Comparison of ENCODE assay signal across 1 cellular context in the genomic region with DNA sequence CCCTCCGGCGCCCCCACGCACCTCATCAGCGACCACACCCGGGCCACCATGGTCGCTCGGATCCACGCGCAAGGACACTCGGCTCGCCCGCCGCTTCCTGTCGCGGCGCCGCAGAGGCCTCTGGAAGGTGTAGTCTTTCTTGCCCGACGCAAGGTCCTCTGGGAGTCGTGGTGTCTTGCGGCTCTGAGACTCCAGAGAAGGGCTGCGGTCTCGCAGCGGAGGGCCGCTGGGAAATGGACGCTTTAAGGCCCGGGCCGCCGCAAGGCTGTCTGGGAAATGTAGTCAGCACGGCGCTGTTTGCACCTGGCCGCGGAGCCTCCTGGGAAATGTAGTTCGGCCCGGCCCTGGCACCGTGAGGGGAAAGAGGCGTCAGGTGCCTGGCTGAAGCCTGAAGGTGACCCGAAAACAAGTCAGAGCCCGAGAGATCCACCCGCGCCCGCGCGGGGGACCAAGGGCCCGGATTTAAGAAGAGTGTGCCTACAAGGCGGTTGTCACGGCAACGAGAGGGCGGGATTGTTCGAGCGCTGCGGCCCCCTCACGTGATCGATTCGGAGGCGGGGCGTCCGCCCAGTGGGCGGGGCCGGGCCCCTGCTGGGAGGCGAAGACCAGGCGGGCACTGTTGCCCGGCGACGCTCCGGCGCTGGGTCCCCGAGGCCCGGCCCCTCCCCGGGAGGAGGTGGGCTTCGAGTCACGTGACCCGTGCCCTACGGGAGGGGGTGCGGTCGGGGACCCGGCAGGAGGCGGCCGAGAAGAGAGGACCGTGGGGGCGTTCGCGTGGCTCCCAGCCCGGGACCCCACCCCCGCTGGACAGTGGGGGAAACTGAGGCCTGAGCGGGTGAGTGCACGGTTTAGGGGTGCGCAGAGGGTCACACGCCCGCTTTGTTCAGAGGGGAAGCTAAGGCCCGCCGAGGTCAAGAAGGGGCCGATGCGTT.
TF ChIP-seq lines count a peak whose summit lies in the region.

A gene with protein sequence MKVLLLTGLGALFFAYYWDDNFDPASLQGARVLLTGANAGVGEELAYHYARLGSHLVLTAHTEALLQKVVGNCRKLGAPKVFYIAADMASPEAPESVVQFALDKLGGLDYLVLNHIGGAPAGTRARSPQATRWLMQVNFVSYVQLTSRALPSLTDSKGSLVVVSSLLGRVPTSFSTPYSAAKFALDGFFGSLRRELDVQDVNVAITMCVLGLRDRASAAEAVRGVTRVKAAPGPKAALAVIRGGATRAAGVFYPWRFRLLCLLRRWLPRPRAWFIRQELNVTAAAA (plus strand): TSS at position 591 of the 932 bp plus-strand sequence. CDS start 3,806 bp downstream, outside the sequence.
A gene with protein sequence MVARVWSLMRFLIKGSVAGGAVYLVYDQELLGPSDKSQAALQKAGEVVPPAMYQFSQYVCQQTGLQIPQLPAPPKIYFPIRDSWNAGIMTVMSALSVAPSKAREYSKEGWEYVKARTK (minus strand): TSS at position 80 of the 932 bp plus-strand sequence. CDS start 30 bp downstream, at position 50.

TF ChIP-seq in GM12878, 131 proteins besides CTCF, POLR2A, EP300 and RAD21 (continued from another document and continues in another):
- TF ChIP-seq, protein P1, sequence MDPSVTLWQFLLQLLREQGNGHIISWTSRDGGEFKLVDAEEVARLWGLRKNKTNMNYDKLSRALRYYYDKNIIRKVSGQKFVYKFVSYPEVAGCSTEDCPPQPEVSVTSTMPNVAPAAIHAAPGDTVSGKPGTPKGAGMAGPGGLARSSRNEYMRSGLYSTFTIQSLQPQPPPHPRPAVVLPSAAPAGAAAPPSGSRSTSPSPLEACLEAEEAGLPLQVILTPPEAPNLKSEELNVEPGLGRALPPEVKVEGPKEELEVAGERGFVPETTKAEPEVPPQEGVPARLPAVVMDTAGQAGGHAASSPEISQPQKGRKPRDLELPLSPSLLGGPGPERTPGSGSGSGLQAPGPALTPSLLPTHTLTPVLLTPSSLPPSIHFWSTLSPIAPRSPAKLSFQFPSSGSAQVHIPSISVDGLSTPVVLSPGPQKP (IDR thresholded peaks at IDR 0.05; ENCODE audit: low read depth, low read length) = peak; percentile 61
- TF ChIP-seq MTA2 (IDR thresholded peaks at IDR 0.05; ENCODE audit: low read depth) = no peak
- TF ChIP-seq, protein P2, sequence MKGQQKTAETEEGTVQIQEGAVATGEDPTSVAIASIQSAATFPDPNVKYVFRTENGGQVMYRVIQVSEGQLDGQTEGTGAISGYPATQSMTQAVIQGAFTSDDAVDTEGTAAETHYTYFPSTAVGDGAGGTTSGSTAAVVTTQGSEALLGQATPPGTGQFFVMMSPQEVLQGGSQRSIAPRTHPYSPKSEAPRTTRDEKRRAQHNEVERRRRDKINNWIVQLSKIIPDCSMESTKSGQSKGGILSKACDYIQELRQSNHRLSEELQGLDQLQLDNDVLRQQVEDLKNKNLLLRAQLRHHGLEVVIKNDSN (IDR thresholded peaks at IDR 0.05; ENCODE audit: borderline replicate concordance, extremely low read length, insufficient read depth, low read depth, low read length) = peak; percentile 97
- TF ChIP-seq, protein P3, sequence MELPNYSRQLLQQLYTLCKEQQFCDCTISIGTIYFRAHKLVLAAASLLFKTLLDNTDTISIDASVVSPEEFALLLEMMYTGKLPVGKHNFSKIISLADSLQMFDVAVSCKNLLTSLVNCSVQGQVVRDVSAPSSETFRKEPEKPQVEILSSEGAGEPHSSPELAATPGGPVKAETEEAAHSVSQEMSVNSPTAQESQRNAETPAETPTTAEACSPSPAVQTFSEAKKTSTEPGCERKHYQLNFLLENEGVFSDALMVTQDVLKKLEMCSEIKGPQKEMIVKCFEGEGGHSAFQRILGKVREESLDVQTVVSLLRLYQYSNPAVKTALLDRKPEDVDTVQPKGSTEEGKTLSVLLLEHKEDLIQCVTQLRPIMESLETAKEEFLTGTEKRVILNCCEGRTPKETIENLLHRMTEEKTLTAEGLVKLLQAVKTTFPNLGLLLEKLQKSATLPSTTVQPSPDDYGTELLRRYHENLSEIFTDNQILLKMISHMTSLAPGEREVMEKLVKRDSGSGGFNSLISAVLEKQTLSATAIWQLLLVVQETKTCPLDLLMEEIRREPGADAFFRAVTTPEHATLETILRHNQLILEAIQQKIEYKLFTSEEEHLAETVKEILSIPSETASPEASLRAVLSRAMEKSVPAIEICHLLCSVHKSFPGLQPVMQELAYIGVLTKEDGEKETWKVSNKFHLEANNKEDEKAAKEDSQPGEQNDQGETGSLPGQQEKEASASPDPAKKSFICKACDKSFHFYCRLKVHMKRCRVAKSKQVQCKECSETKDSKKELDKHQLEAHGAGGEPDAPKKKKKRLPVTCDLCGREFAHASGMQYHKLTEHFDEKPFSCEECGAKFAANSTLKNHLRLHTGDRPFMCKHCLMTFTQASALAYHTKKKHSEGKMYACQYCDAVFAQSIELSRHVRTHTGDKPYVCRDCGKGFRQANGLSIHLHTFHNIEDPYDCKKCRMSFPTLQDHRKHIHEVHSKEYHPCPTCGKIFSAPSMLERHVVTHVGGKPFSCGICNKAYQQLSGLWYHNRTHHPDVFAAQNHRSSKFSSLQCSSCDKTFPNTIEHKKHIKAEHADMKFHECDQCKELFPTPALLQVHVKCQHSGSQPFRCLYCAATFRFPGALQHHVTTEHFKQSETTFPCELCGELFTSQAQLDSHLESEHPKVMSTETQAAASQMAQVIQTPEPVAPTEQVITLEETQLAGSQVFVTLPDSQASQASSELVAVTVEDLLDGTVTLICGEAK (IDR thresholded peaks at IDR 0.05; ENCODE audit: borderline replicate concordance) = peak; percentile 90
- TF ChIP-seq, protein P4, sequence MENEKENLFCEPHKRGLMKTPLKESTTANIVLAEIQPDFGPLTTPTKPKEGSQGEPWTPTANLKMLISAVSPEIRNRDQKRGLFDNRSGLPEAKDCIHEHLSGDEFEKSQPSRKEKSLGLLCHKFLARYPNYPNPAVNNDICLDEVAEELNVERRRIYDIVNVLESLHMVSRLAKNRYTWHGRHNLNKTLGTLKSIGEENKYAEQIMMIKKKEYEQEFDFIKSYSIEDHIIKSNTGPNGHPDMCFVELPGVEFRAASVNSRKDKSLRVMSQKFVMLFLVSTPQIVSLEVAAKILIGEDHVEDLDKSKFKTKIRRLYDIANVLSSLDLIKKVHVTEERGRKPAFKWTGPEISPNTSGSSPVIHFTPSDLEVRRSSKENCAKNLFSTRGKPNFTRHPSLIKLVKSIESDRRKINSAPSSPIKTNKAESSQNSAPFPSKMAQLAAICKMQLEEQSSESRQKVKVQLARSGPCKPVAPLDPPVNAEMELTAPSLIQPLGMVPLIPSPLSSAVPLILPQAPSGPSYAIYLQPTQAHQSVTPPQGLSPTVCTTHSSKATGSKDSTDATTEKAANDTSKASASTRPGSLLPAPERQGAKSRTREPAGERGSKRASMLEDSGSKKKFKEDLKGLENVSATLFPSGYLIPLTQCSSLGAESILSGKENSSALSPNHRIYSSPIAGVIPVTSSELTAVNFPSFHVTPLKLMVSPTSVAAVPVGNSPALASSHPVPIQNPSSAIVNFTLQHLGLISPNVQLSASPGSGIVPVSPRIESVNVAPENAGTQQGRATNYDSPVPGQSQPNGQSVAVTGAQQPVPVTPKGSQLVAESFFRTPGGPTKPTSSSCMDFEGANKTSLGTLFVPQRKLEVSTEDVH (IDR thresholded peaks at IDR 0.05; ENCODE audit: low read depth, partially characterized antibody) = no peak
- peak; percentile 40 for TF ChIP-seq TAF1 (IDR thresholded peaks at IDR 0.05; ENCODE audit: borderline replicate concordance, low read depth, low read length)
- peak; percentile 58; the same call in 1 of the 2 replicates for TF ChIP-seq TBL1XR1 (IDR thresholded peaks at IDR 0.05; ENCODE audit: low read depth, low read length)
- TF ChIP-seq, protein P5, sequence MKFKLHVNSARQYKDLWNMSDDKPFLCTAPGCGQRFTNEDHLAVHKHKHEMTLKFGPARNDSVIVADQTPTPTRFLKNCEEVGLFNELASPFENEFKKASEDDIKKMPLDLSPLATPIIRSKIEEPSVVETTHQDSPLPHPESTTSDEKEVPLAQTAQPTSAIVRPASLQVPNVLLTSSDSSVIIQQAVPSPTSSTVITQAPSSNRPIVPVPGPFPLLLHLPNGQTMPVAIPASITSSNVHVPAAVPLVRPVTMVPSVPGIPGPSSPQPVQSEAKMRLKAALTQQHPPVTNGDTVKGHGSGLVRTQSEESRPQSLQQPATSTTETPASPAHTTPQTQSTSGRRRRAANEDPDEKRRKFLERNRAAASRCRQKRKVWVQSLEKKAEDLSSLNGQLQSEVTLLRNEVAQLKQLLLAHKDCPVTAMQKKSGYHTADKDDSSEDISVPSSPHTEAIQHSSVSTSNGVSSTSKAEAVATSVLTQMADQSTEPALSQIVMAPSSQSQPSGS (IDR thresholded peaks at IDR 0.05; ENCODE audit: low read length) = no peak
- peak; percentile 100 for TF ChIP-seq IKZF1 (conservative IDR thresholded peaks at IDR 0.05)
- TF ChIP-seq, protein P6, sequence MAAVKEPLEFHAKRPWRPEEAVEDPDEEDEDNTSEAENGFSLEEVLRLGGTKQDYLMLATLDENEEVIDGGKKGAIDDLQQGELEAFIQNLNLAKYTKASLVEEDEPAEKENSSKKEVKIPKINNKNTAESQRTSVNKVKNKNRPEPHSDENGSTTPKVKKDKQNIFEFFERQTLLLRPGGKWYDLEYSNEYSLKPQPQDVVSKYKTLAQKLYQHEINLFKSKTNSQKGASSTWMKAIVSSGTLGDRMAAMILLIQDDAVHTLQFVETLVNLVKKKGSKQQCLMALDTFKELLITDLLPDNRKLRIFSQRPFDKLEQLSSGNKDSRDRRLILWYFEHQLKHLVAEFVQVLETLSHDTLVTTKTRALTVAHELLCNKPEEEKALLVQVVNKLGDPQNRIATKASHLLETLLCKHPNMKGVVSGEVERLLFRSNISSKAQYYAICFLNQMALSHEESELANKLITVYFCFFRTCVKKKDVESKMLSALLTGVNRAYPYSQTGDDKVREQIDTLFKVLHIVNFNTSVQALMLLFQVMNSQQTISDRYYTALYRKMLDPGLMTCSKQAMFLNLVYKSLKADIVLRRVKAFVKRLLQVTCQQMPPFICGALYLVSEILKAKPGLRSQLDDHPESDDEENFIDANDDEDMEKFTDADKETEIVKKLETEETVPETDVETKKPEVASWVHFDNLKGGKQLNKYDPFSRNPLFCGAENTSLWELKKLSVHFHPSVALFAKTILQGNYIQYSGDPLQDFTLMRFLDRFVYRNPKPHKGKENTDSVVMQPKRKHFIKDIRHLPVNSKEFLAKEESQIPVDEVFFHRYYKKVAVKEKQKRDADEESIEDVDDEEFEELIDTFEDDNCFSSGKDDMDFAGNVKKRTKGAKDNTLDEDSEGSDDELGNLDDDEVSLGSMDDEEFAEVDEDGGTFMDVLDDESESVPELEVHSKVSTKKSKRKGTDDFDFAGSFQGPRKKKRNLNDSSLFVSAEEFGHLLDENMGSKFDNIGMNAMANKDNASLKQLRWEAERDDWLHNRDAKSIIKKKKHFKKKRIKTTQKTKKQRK (IDR thresholded peaks at IDR 0.05; ENCODE audit: low read depth, low read length) = no peak
- no peak for TF ChIP-seq ZNF274 (IDR thresholded peaks at IDR 0.05; ENCODE audit: insufficient read depth, insufficient read length)
- no peak for TF ChIP-seq ESRRA (IDR thresholded peaks at IDR 0.05; ENCODE audit: low read length)
- TF ChIP-seq, protein P7, sequence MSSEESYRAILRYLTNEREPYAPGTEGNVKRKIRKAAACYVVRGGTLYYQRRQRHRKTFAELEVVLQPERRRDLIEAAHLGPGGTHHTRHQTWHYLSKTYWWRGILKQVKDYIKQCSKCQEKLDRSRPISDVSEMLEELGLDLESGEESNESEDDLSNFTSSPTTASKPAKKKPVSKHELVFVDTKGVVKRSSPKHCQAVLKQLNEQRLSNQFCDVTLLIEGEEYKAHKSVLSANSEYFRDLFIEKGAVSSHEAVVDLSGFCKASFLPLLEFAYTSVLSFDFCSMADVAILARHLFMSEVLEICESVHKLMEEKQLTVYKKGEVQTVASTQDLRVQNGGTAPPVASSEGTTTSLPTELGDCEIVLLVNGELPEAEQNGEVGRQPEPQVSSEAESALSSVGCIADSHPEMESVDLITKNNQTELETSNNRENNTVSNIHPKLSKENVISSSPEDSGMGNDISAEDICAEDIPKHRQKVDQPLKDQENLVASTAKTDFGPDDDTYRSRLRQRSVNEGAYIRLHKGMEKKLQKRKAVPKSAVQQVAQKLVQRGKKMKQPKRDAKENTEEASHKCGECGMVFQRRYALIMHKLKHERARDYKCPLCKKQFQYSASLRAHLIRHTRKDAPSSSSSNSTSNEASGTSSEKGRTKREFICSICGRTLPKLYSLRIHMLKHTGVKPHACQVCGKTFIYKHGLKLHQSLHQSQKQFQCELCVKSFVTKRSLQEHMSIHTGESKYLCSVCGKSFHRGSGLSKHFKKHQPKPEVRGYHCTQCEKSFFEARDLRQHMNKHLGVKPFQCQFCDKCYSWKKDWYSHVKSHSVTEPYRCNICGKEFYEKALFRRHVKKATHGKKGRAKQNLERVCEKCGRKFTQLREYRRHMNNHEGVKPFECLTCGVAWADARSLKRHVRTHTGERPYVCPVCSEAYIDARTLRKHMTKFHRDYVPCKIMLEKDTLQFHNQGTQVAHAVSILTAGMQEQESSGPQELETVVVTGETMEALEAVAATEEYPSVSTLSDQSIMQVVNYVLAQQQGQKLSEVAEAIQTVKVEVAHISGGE (CRISPR knock-in tag; IDR thresholded peaks at IDR 0.05) = peak; percentile 47; the same call in 1 of the 2 replicates
- TF ChIP-seq YY1 (IDR thresholded peaks at IDR 0.05; ENCODE audit: low read depth, low read length) = peak; percentile 91
- TF ChIP-seq, protein P8, sequence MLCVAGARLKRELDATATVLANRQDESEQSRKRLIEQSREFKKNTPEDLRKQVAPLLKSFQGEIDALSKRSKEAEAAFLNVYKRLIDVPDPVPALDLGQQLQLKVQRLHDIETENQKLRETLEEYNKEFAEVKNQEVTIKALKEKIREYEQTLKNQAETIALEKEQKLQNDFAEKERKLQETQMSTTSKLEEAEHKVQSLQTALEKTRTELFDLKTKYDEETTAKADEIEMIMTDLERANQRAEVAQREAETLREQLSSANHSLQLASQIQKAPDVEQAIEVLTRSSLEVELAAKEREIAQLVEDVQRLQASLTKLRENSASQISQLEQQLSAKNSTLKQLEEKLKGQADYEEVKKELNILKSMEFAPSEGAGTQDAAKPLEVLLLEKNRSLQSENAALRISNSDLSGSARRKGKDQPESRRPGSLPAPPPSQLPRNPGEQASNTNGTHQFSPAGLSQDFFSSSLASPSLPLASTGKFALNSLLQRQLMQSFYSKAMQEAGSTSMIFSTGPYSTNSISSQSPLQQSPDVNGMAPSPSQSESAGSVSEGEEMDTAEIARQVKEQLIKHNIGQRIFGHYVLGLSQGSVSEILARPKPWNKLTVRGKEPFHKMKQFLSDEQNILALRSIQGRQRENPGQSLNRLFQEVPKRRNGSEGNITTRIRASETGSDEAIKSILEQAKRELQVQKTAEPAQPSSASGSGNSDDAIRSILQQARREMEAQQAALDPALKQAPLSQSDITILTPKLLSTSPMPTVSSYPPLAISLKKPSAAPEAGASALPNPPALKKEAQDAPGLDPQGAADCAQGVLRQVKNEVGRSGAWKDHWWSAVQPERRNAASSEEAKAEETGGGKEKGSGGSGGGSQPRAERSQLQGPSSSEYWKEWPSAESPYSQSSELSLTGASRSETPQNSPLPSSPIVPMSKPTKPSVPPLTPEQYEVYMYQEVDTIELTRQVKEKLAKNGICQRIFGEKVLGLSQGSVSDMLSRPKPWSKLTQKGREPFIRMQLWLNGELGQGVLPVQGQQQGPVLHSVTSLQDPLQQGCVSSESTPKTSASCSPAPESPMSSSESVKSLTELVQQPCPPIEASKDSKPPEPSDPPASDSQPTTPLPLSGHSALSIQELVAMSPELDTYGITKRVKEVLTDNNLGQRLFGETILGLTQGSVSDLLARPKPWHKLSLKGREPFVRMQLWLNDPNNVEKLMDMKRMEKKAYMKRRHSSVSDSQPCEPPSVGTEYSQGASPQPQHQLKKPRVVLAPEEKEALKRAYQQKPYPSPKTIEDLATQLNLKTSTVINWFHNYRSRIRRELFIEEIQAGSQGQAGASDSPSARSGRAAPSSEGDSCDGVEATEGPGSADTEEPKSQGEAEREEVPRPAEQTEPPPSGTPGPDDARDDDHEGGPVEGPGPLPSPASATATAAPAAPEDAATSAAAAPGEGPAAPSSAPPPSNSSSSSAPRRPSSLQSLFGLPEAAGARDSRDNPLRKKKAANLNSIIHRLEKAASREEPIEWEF (IDR thresholded peaks at IDR 0.05; ENCODE audit: insufficient replicate concordance, low read depth, low read length) = no peak
